Comparison of ENCODE assay signal across 1 cellular context in the genomic region with DNA sequence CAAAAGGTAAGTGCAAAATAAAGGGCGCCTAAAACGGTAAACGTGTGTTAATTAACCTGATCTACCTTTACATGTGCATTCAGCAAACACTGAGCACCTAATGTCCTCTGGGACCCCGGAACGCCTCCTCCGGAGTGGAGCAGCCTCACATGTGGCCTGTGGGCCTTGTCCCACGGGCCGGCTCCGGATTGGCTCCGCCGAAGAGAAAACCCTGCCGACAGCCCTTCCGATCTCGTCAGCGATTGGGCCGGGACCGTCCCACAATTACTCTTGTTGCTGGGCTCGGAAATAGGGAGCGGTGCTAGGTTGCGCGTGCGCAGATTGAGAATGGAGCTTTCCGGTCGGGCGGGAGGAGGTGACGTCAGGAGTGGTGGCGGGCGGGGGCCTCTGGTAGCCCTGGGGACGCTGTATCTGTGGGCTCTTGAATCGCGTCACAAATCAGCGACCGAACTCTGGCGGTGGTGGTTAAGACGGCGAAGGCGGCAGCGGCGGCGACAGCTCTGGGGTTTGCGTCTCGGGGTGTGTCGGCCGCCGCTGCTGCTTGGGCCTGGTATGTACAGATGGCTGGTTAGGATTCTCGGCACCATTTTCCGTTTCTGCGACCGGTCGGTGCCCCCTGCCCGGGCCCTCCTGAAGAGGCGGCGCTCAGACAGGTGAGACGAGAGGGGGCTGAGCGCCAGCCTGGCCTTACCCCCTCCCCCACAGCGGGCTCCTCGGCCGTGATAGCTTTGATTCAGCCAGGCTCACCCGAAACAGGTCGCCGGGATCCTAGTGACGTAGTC.
TF ChIP-seq lines count a peak whose summit lies in the region.

A gene (plus strand): TSS at position 434 of the 782 bp plus-strand sequence. CDS start 119 bp downstream, at position 553.

TF ChIP-seq in H1, 55 proteins besides CTCF, POLR2A, EP300 and RAD21:
- TF ChIP-seq NANOG (IDR thresholded peaks at IDR 0.05; ENCODE audit: insufficient read depth, low read depth, low read length, poor library complexity, severe bottlenecking) = peak; percentile 25
- TF ChIP-seq GABPA (IDR thresholded peaks at IDR 0.05; ENCODE audit: borderline replicate concordance, insufficient read depth, low read length) = no peak
- TF ChIP-seq FOSL1 (IDR thresholded peaks at IDR 0.05; ENCODE audit: insufficient read depth, low read depth, low read length) = no peak
- TF ChIP-seq JUN (IDR thresholded peaks at IDR 0.05; ENCODE audit: low read depth, low read length) = peak; percentile 44; the same call in 1 of the 2 replicates
- TF ChIP-seq, protein P1, sequence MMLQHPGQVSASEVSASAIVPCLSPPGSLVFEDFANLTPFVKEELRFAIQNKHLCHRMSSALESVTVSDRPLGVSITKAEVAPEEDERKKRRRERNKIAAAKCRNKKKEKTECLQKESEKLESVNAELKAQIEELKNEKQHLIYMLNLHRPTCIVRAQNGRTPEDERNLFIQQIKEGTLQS (IDR thresholded peaks at IDR 0.05; ENCODE audit: insufficient read depth, low read depth, low read length) = peak; percentile 63; the same call in 1 of the 2 replicates
- TF ChIP-seq RNF2 (IDR thresholded peaks at IDR 0.05; ENCODE audit: borderline replicate concordance, low read depth, low read length, missing control alignments, poor library complexity, severe bottlenecking) = no peak
- TF ChIP-seq, protein P2, sequence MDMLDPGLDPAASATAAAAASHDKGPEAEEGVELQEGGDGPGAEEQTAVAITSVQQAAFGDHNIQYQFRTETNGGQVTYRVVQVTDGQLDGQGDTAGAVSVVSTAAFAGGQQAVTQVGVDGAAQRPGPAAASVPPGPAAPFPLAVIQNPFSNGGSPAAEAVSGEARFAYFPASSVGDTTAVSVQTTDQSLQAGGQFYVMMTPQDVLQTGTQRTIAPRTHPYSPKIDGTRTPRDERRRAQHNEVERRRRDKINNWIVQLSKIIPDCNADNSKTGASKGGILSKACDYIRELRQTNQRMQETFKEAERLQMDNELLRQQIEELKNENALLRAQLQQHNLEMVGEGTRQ (IDR thresholded peaks at IDR 0.05; ENCODE audit: low read length) = no peak
- peak; percentile 42; the same call in 1 of the 2 replicates for TF ChIP-seq TBP (IDR thresholded peaks at IDR 0.05; ENCODE audit: low read depth, low read length)
- peak; percentile 64; the same call in 1 of the 2 replicates for TF ChIP-seq JUND (IDR thresholded peaks at IDR 0.05; ENCODE audit: low read length)
- TF ChIP-seq CEBPB (IDR thresholded peaks at IDR 0.05; ENCODE audit: low read depth, low read length) = no peak
- TF ChIP-seq CHD1 (IDR thresholded peaks at IDR 0.05; ENCODE audit: low read depth, low read length) = no peak
- TF ChIP-seq KDM1A (IDR thresholded peaks at IDR 0.05; ENCODE audit: borderline replicate concordance, low read length) = no peak
- TF ChIP-seq POLR2AphosphoS5 (IDR thresholded peaks at IDR 0.05; ENCODE audit: low read depth, low read length) = peak; percentile 86
- TF ChIP-seq ASH2L (IDR thresholded peaks at IDR 0.05; ENCODE audit: low read length) = peak; percentile 95
- peak; percentile 84 for TF ChIP-seq KDM5A (IDR thresholded peaks at IDR 0.05; ENCODE audit: low read length)
- no peak for TF ChIP-seq HDAC6 (IDR thresholded peaks at IDR 0.05; ENCODE audit: low read depth, low read length)
- TF ChIP-seq SP1 (IDR thresholded peaks at IDR 0.05; ENCODE audit: low read depth, low read length) = 0 out of 2 replicates have a peak, but pooled peaks have one; percentile 65
- TF ChIP-seq, protein P3, sequence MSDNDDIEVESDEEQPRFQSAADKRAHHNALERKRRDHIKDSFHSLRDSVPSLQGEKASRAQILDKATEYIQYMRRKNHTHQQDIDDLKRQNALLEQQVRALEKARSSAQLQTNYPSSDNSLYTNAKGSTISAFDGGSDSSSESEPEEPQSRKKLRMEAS (IDR thresholded peaks at IDR 0.05) = peak; percentile 53; the same call in 1 of the 2 replicates
- TF ChIP-seq BACH1 (IDR thresholded peaks at IDR 0.05; ENCODE audit: low read length) = no peak
- peak; percentile 79 for TF ChIP-seq NRF1 (IDR thresholded peaks at IDR 0.05; ENCODE audit: low read depth, low read length)
- peak; percentile 74 for TF ChIP-seq TAF1 (IDR thresholded peaks at IDR 0.05; ENCODE audit: low read depth, low read length)
- TF ChIP-seq SUZ12 (IDR thresholded peaks at IDR 0.05; ENCODE audit: low read length) = no peak
- TF ChIP-seq YY1 (IDR thresholded peaks at IDR 0.05; ENCODE audit: low read depth, low read length) = no peak
- peak; percentile 59 for TF ChIP-seq KDM4A (IDR thresholded peaks at IDR 0.05; ENCODE audit: low read depth, low read length, severe bottlenecking)
- no peak for TF ChIP-seq BCL11A (IDR thresholded peaks at IDR 0.05; ENCODE audit: low read depth in 2 of 2, low read length in 2 of 2)
- TF ChIP-seq ZNF274 (IDR thresholded peaks at IDR 0.05; ENCODE audit: borderline replicate concordance, extremely low read depth, low read length) = no peak
- TF ChIP-seq RFX5 (IDR thresholded peaks at IDR 0.05; ENCODE audit: borderline replicate concordance, low read depth, low read length) = peak; percentile 88
- TF ChIP-seq BRCA1 (IDR thresholded peaks at IDR 0.05; ENCODE audit: low read depth, low read length) = no peak; the same call in 1 of the 2 replicates
- TF ChIP-seq, protein P4, sequence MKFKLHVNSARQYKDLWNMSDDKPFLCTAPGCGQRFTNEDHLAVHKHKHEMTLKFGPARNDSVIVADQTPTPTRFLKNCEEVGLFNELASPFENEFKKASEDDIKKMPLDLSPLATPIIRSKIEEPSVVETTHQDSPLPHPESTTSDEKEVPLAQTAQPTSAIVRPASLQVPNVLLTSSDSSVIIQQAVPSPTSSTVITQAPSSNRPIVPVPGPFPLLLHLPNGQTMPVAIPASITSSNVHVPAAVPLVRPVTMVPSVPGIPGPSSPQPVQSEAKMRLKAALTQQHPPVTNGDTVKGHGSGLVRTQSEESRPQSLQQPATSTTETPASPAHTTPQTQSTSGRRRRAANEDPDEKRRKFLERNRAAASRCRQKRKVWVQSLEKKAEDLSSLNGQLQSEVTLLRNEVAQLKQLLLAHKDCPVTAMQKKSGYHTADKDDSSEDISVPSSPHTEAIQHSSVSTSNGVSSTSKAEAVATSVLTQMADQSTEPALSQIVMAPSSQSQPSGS (IDR thresholded peaks at IDR 0.05; ENCODE audit: low read length) = peak; percentile 96
- TF ChIP-seq MAFK (IDR thresholded peaks at IDR 0.05; ENCODE audit: low read depth, low read length) = no peak
- no peak for TF ChIP-seq CTBP2 (IDR thresholded peaks at IDR 0.05; ENCODE audit: borderline replicate concordance, insufficient read depth, insufficient read length, low read length)
- TF ChIP-seq TCF12 (IDR thresholded peaks at IDR 0.05; ENCODE audit: low read depth, low read length) = no peak
- peak; percentile 57 for TF ChIP-seq SRF (IDR thresholded peaks at IDR 0.05; ENCODE audit: low read depth, low read length)
- no peak for TF ChIP-seq TAF7 (optimal IDR thresholded peaks at IDR 0.05; ENCODE audit: borderline replicate concordance, low read depth, low read length)
- TF ChIP-seq EGR1 (IDR thresholded peaks at IDR 0.05; ENCODE audit: borderline replicate concordance, low read depth, low read length) = no peak
- TF ChIP-seq CREB1 (IDR thresholded peaks at IDR 0.05) = peak; percentile 97
- TF ChIP-seq, protein P5, sequence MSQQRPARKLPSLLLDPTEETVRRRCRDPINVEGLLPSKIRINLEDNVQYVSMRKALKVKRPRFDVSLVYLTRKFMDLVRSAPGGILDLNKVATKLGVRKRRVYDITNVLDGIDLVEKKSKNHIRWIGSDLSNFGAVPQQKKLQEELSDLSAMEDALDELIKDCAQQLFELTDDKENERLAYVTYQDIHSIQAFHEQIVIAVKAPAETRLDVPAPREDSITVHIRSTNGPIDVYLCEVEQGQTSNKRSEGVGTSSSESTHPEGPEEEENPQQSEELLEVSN (IDR thresholded peaks at IDR 0.05) = peak; percentile 36; the same call in 1 of the 2 replicates
- TF ChIP-seq CHD2 (IDR thresholded peaks at IDR 0.05; ENCODE audit: low read length) = no peak
- peak; percentile 44 to 82; a peak in 2 of 4 replicates for TF ChIP-seq SIN3A (conservative IDR thresholded peaks at IDR 0.05 in 1 of 2, IDR thresholded peaks at IDR 0.05 in 1 of 2; ENCODE audit: low read depth in 1 of 2, low read length in 2 of 2)
- TF ChIP-seq SAP30 (IDR thresholded peaks at IDR 0.05; ENCODE audit: insufficient read depth, insufficient replicate concordance, low read length) = peak; percentile 29
- TF ChIP-seq SIX5 (IDR thresholded peaks at IDR 0.05; ENCODE audit: low read depth, low read length) = no peak
- TF ChIP-seq HDAC2 (IDR thresholded peaks at IDR 0.05; ENCODE audit: borderline replicate concordance in 1 of 2, low read depth in 2 of 2, low read length in 2 of 2) = peak in 1 of 2 experiments; percentile 73; a peak in 1 of 4 replicates
- peak; percentile 71 for TF ChIP-seq PHF8 (conservative IDR thresholded peaks at IDR 0.05; ENCODE audit: low read depth, low read length)
- TF ChIP-seq SP4 (IDR thresholded peaks at IDR 0.05; ENCODE audit: low read length) = no peak
- TF ChIP-seq RBBP5 (IDR thresholded peaks at IDR 0.05; ENCODE audit: borderline replicate concordance, low read depth, low read length) = peak; percentile 93; the same call in 1 of the 2 replicates
- no peak for TF ChIP-seq CBX8 (IDR thresholded peaks at IDR 0.05; ENCODE audit: borderline replicate concordance, low read depth, low read length)
